8 cellular contexts compared by ENCODE assay signal in genomic region chr4:141220655-141221605, GRCh38. TPM values are rescaled to one million over a fixed set of nuclear protein-coding genes. Genes with fewer than 3 reads are reported as not detected.
A peak's percentile ranks its signal among the peaks of the same experiment; 100 is the strongest.
DNase-seq lines count a peak whose midpoint lies in the region; ATAC-seq and TF ChIP-seq lines count a peak whose summit lies in the region.

Gene ZNF330, plus strand, starts transcription at chr4:141220895. Its CDS starts 1,477 bp downstream, at chr4:141222372.

- H3K9ac ChIP-seq in ES-I3 (ENCODE audit: low read depth, low read length) = peak within 1 kb of the TSS; percentile 83
- H3K9ac ChIP-seq in Karpas-422 (ENCODE audit: low read length) = peak within 1 kb of the TSS; percentile 88
- peak within 1 kb of the TSS; percentile 73 for H3K9ac ChIP-seq in neural cell (ENCODE audit: low read length)

- peak in 2 of 4 donors; percentile 21 to 53 for TF ChIP-seq POLR2A in stomach (IDR thresholded peaks at IDR 0.05)

- H3K4me1 ChIP-seq in ES-I3 (ENCODE audit: insufficient read depth, low read length) = peaks cover 7% of the 10 kb centered on the region; the same call in 1 of the 2 replicates
- H3K4me1 ChIP-seq in Karpas-422 (ENCODE audit: low read length) = peaks cover 14% of the 10 kb centered on the region
- peaks cover 10 to 39% (median 23%) of the 10 kb centered on the region in 4 donors for H3K4me1 ChIP-seq in stomach

- H3K79me2 ChIP-seq in Karpas-422 (ENCODE audit: low read length) (peaks cover 50% of the 10 kb centered on the region), neural cell (replicated peaks; ENCODE audit: insufficient read depth, low read length) (peaks cover 5% of the 10 kb centered on the region)

- no peaks in the 10 kb centered on the region for H3K9me3 ChIP-seq in ES-I3 (ENCODE audit: control insufficient read depth, insufficient read depth, low read length)
- no peaks in the 10 kb centered on the region for H3K9me3 ChIP-seq in Karpas-422 (ENCODE audit: low read length)
- H3K9me3 ChIP-seq in neural cell (ENCODE audit: low read length) = no peaks in the 10 kb centered on the region
- no peaks in the 10 kb centered on the region for H3K9me3 ChIP-seq in stomach

- peak; percentile 11 for TF ChIP-seq EP300 in neural cell (conservative IDR thresholded peaks at IDR 0.05; ENCODE audit: poor library complexity, severe bottlenecking)
- no peak for TF ChIP-seq EP300 in stomach (IDR thresholded peaks at IDR 0.05)

- TF ChIP-seq RAD21 in neural cell (conservative IDR thresholded peaks at IDR 0.05) = no peak

- H3K27ac ChIP-seq in Karpas-422 (ENCODE audit: low read length) (peak within 1 kb of the TSS; percentile 59), neural cell (ENCODE audit: low read length) (peak within 1 kb of the TSS; percentile 65), stomach (peak within 1 kb of the TSS; percentile 95 to 99 (median 97))

- H3K27me3 ChIP-seq in Karpas-422 (ENCODE audit: low read length) (no peaks in the 10 kb centered on the region), neural cell (ENCODE audit: insufficient read depth, low read depth, low read length) (no peaks in the 10 kb centered on the region), stomach (no peaks in the 10 kb centered on the region)

- H3F3A ChIP-seq in neural cell (ENCODE audit: insufficient read depth, low read length, poor library complexity, severe bottlenecking) = no peaks in the 10 kb centered on the region

- peak; percentile 90 for ATAC-seq in GM21825 (IDR thresholded peaks at IDR 0.05; ENCODE audit: unreplicated experiment)

- H3K4me3 ChIP-seq in Karpas-422 (ENCODE audit: low read length) = peak within 1 kb of the TSS; percentile 90
- peak within 1 kb of the TSS; percentile 92 for H3K4me3 ChIP-seq in fibroblast of villous mesenchyme (ENCODE audit: low read depth, low read length)
- H3K4me3 ChIP-seq in neural cell (ENCODE audit: low read length) = peak within 1 kb of the TSS; percentile 81
- H3K4me3 ChIP-seq in stomach = peak within 1 kb of the TSS; percentile 66 to 96 (median 94)

- H3K4me2 ChIP-seq in Karpas-422 (ENCODE audit: low read depth, low read length, poor library complexity, severe bottlenecking) (peak within 1 kb of the TSS; percentile 72), neural cell (ENCODE audit: low read length) (peak within 1 kb of the TSS; percentile 58)

- TF ChIP-seq CTCF in fibroblast of villous mesenchyme (IDR thresholded peaks at IDR 0.05; ENCODE audit: insufficient read depth, low read depth, low read length) = peak; percentile 18
- TF ChIP-seq CTCF in neural cell (IDR thresholded peaks at IDR 0.05; ENCODE audit: poor library complexity, severe bottlenecking) = peak; percentile 12
- no peak for TF ChIP-seq CTCF in stomach (IDR thresholded peaks at IDR 0.05)

- peak; percentile 94 for DNase-seq in Karpas-422
- peak; percentile 48 for DNase-seq in SHP77 treated with DMSO at 0.1 percent for 48 hours (lab: John Stamatoyannopoulos, UW)
- peak; percentile 84 for DNase-seq in activated gamma-delta T cell treated with Interleukin-2 at 50 U/mL for 16 hours
- DNase-seq in fibroblast of villous mesenchyme (ENCODE audit: low read depth) = peak; percentile 91
- DNase-seq in stomach = peak; percentile 92

- intact Hi-C loops in stomach (cut with DNase I; ENCODE audit: low total_unique reads) = no loop called here

- H3K36me3 ChIP-seq in ES-I3 (ENCODE audit: insufficient read depth, low read length) = no peaks in the 10 kb centered on the region
- H3K36me3 ChIP-seq in Karpas-422 (ENCODE audit: insufficient read depth, low read length) = peaks cover 32% of the 10 kb centered on the region
- H3K36me3 ChIP-seq in neural cell (ENCODE audit: insufficient read depth, low read length) = no peaks in the 10 kb centered on the region
- peaks cover 2 to 26% (median 12%) of the 10 kb centered on the region in 4 donors for H3K36me3 ChIP-seq in stomach

- peaks cover 9% of the 10 kb centered on the region; the same call in 1 of the 2 replicates for H4K20me1 ChIP-seq in Karpas-422 (ENCODE audit: insufficient read depth, low read depth, low read length)
- no peaks in the 10 kb centered on the region for H4K20me1 ChIP-seq in neural cell (ENCODE audit: insufficient read depth)

- WGBS in stomach, 5 donors = 0 to 1% (median 0%) methylated on average over 31 to 56 of the region's 56 CpGs

- peak within 1 kb of the TSS; percentile 78 for H2AFZ ChIP-seq in Karpas-422 (ENCODE audit: low read length)
- peak within 1 kb of the TSS; percentile 87 for H2AFZ ChIP-seq in neural cell (ENCODE audit: low read depth, low read length)

- H3K9me2 ChIP-seq in Karpas-422 (replicated peaks; ENCODE audit: insufficient read depth, low read length) (no peaks in the 10 kb centered on the region), neural cell (ENCODE audit: insufficient read depth, low read length) (no peaks in the 10 kb centered on the region)

TF ChIP-seq in neural cell, 6 proteins besides CTCF, POLR2A, EP300 and RAD21:
- TF ChIP-seq TAF1 (IDR thresholded peaks at IDR 0.05; ENCODE audit: low read depth) (peak; percentile 67), POLR2AphosphoS5 (IDR thresholded peaks at IDR 0.05) (peak; percentile 69), MXI1 (conservative IDR thresholded peaks at IDR 0.05; ENCODE audit: poor library complexity, severe bottlenecking) (peak; percentile 94), SMC3 (conservative IDR thresholded peaks at IDR 0.05; ENCODE audit: poor library complexity) (peak; percentile 26), EZH2 (IDR thresholded peaks at IDR 0.05; ENCODE audit: borderline replicate concordance, insufficient read depth, low read length, poor library complexity, severe bottlenecking) (no peak)
- TF ChIP-seq, protein P1, sequence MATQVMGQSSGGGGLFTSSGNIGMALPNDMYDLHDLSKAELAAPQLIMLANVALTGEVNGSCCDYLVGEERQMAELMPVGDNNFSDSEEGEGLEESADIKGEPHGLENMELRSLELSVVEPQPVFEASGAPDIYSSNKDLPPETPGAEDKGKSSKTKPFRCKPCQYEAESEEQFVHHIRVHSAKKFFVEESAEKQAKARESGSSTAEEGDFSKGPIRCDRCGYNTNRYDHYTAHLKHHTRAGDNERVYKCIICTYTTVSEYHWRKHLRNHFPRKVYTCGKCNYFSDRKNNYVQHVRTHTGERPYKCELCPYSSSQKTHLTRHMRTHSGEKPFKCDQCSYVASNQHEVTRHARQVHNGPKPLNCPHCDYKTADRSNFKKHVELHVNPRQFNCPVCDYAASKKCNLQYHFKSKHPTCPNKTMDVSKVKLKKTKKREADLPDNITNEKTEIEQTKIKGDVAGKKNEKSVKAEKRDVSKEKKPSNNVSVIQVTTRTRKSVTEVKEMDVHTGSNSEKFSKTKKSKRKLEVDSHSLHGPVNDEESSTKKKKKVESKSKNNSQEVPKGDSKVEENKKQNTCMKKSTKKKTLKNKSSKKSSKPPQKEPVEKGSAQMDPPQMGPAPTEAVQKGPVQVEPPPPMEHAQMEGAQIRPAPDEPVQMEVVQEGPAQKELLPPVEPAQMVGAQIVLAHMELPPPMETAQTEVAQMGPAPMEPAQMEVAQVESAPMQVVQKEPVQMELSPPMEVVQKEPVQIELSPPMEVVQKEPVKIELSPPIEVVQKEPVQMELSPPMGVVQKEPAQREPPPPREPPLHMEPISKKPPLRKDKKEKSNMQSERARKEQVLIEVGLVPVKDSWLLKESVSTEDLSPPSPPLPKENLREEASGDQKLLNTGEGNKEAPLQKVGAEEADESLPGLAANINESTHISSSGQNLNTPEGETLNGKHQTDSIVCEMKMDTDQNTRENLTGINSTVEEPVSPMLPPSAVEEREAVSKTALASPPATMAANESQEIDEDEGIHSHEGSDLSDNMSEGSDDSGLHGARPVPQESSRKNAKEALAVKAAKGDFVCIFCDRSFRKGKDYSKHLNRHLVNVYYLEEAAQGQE (IDR thresholded peaks at IDR 0.05; ENCODE audit: borderline replicate concordance) = peak; percentile 93

RNA-seq across cellular contexts. Expression of gene ZNF330, which starts in this region (rescaled TPM):
- 53.6 and 60.3 TPM in 2 replicates for total RNA-seq in Karpas-422 (2014; rRNA removed; shearing (Covaris generic); ENCODE audit: low replicate concordance)
- total RNA-seq in fibroblast of villous mesenchyme (24.6 and 25.8 TPM in 2 replicates), stomach (10 to 100 TPM in 3 of 5 donors, 1 to 10 TPM in 2; 5.5 to 68.3 (median 24.1) TPM)
- polyA plus RNA-seq in neural cell (32.3 and 38.3 TPM in 2 replicates), stomach (10 to 100 TPM; 20.3 to 24.7 (median 20.6) TPM)
- 25.1 and 29.5 TPM in 2 replicates for polyA minus RNA-seq in neural cell

Comparison
In these comparisons a context has a peak if more than half of its experiments do, and no peak if none do; other contexts are left out.
1. Peak in every context shown above with its lines: DNase-seq, ATAC-seq, H3K4me3 ChIP-seq and H3K27ac ChIP-seq.
2. CTCF ChIP-seq: peak in fibroblast of villous mesenchyme (single experiment) and neural cell (single experiment); none in stomach (0 of 7).